9 cellular contexts compared by ENCODE assay signal in genomic region chr3:81485444-81485865, GRCh38.
A peak's percentile ranks its signal among the peaks of the same experiment; 100 is the strongest.
DNase-seq lines count a peak whose midpoint lies in the region; ATAC-seq and TF ChIP-seq lines count a peak whose summit lies in the region.
"Had no signal": no experiment of that assay in that cellular context is flagged by ENCODE, and none has a peak within 500 bp of the region (broad histone marks: within the 10 kb centered on the region; RNA-seq: fewer than 3 reads in every experiment).

No MANE protein-coding gene starts in this region.

- TF ChIP-seq CTCF in adrenal gland (IDR thresholded peaks at IDR 0.05) (no peak), type B pancreatic cell (conservative IDR thresholded peaks at IDR 0.05) (no peak), natural killer cell (IDR thresholded peaks at IDR 0.05) (no peak)

- H3K27me3 ChIP-seq in adrenal gland, result no peaks in the 10 kb centered on the region

- ATAC-seq in GM19023 (IDR thresholded peaks at IDR 0.05; ENCODE audit: unreplicated experiment), result peak; percentile 93
- ATAC-seq in HG03095 (IDR thresholded peaks at IDR 0.05; ENCODE audit: unreplicated experiment), result peak; percentile 99
- ATAC-seq in natural killer cell, result no peak

- H3K9me3 Mint-ChIP-seq in activated CD4-positive, alpha-beta T cell treated with anti-CD3 and anti-CD28 coated beads, Interleukin-2, amount 10 ng/mL, durations not matched to agents 7 days and 5 days, result no peaks in the 10 kb centered on the region
- H3K9me3 Mint-ChIP-seq in type B pancreatic cell, result no peaks in the 10 kb centered on the region
- H3K9me3 Mint-ChIP-seq in natural killer cell, result peaks cover 2 to 6% of the 10 kb centered on the region in 2 donors

- intact Hi-C loops in adrenal gland (cut with DNase I) (no loop called here), natural killer cell (cut with micrococcal nuclease) (no loop called here)

- H3K36me3 ChIP-seq in adrenal gland (replicated peaks in 1 of 2), result no peaks in the 10 kb centered on the region

- no peaks in the 10 kb centered on the region for H3K36me3 Mint-ChIP-seq in activated CD4-positive, alpha-beta T cell treated with anti-CD3 and anti-CD28 coated beads, Interleukin-2, amount 10 ng/mL, durations not matched to agents 7 days and 5 days (ENCODE audit: low read depth)
- H3K36me3 Mint-ChIP-seq in type B pancreatic cell (no peaks in the 10 kb centered on the region), natural killer cell (no peaks in the 10 kb centered on the region)

- WGBS in adrenal gland, 4 donors, result 37 to 60% (median 49%) methylated on average over 5 of the region's 5 CpGs

- no peaks in the 10 kb centered on the region for H3K27me3 Mint-ChIP-seq in activated CD4-positive, alpha-beta T cell treated with anti-CD3 and anti-CD28 coated beads, Interleukin-2, amount 10 ng/mL, durations not matched to agents 7 days and 5 days
- H3K27me3 Mint-ChIP-seq in type B pancreatic cell (no peaks in the 10 kb centered on the region), natural killer cell (ENCODE audit: low read depth in 2 of 2) (no peaks in the 10 kb centered on the region)

- no peaks in the 10 kb centered on the region for H3K9me3 ChIP-seq in adrenal gland (replicated peaks in 1 of 3)

- peak overlapping the region in 3 of 5 donors; percentile 15 to 48 (median 26) for H3K27ac ChIP-seq in adrenal gland

- POLR2A ChIA-PET in activated CD4-positive, alpha-beta T cell treated with anti-CD3 and anti-CD28 coated beads, Interleukin-2, amount 10 ng/mL, durations not matched to agents 7 days and 5 days (lab: Charles Lee), result no interaction called here

- H3K4me1 ChIP-seq in adrenal gland (replicated peaks in 1 of 2), result peaks cover 6 to 16% of the 10 kb centered on the region in 2 donors

- no peaks in the 10 kb centered on the region for H3K4me1 Mint-ChIP-seq in activated CD4-positive, alpha-beta T cell treated with anti-CD3 and anti-CD28 coated beads, Interleukin-2, amount 10 ng/mL, durations not matched to agents 7 days and 5 days
- H3K4me1 Mint-ChIP-seq in type B pancreatic cell (ENCODE audit: unreplicated experiment) (no peaks in the 10 kb centered on the region), natural killer cell (peaks cover 0 to 5% of the 10 kb centered on the region in 2 donors)

- CTCF ChIA-PET in activated CD4-positive, alpha-beta T cell treated with anti-CD3 and anti-CD28 coated beads, Interleukin-2, amount 10 ng/mL, durations not matched to agents 7 days and 5 days (lab: Charles Lee), result no interaction called here

- no peak overlapping the region for H3K4me3 Mint-ChIP-seq in activated CD4-positive, alpha-beta T cell treated with anti-CD3 and anti-CD28 coated beads, Interleukin-2, amount 10 ng/mL, durations not matched to agents 7 days and 5 days
- H3K4me3 Mint-ChIP-seq in type B pancreatic cell (no peak overlapping the region), natural killer cell (no peak overlapping the region)

- no peak for TF ChIP-seq POLR2A in adrenal gland (IDR thresholded peaks at IDR 0.05)

- no peak overlapping the region for H3K27ac Mint-ChIP-seq in activated CD4-positive, alpha-beta T cell treated with anti-CD3 and anti-CD28 coated beads, Interleukin-2, amount 10 ng/mL, durations not matched to agents 7 days and 5 days
- H3K27ac Mint-ChIP-seq in type B pancreatic cell (no peak overlapping the region), natural killer cell (no peak overlapping the region)

- peak overlapping the region in 1 of 4 donors; percentile 16 for H3K4me3 ChIP-seq in adrenal gland

- DNase-seq in adrenal gland (peak; percentile 30 to 60 (median 43)), myocyte (ENCODE audit: low read depth) (peak; percentile 18), type B pancreatic cell (ENCODE audit: extremely low spot score, unreplicated experiment) (no peak), natural killer cell (no peak), H4 (ENCODE audit: low spot score) (no peak)
- no peak for DNase-seq in activated CD4-positive, alpha-beta T cell treated with anti-CD3 and anti-CD28 coated beads, Interleukin-2, amount 10 ng/mL, durations not matched to agents 7 days and 5 days
- DNase-seq: left cardiac atrium had no signal

Comparison
In these comparisons a context has a peak if more than half of its experiments do, and no peak if none do; other contexts are left out.
1. ATAC-seq: peak in GM19023 (single experiment) and HG03095 (single experiment); none in natural killer cell (0 of 3).
2. DNase-seq: peak in adrenal gland (7 of 7) and myocyte (single experiment); none in activated CD4-positive, alpha-beta T cell treated with anti-CD3 and anti-CD28 coated beads, Interleukin-2, amount 10 ng/mL, durations not matched to agents 7 days and 5 days (single experiment), type B pancreatic cell (single experiment), natural killer cell (single experiment) and H4 (single experiment).